ENCODE assay signal across 1 cellular context in the genomic region with DNA sequence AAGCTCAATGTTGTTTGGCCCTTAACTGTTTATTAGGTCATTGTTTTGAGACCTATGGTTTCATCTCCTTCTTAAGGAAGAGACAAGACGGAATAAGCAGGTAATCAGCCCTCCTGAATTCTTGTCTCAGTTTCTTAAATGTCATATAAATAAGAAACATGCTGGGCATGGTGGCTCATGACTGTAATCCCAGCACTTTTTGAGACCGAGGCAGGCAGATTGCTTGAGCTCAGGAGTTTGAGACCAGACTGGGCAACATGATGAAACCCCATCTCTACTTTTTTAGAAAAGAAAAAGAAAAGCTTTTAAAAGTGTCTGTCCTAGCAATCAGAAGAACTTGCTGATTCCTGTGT.
A peak's percentile ranks its signal among the peaks of the same experiment; 100 is the strongest.
TF ChIP-seq lines count a peak whose summit lies in the region.

No MANE protein-coding gene starts in this region.

TF ChIP-seq in HEK293, 187 proteins besides CTCF, POLR2A, EP300 and RAD21 (continued from another document):
- TF ChIP-seq FEZF1 (tag by site-specific recombination; IDR thresholded peaks at IDR 0.05) (no peak), ZNF660 (tag by site-specific recombination; IDR thresholded peaks at IDR 0.05) (0 out of 2 replicates have a peak, but pooled peaks have one; percentile 44)
